ENCODE assay signal across 13 cellular contexts in genomic region chr20:24871429-24872213, GRCh38.
"Had no signal": no experiment of that assay in that cellular context is flagged by ENCODE, and none has a peak within 500 bp of the region (broad histone marks: within the 10 kb centered on the region; RNA-seq: fewer than 3 reads in every experiment).

No MANE protein-coding gene starts in this region.

- H3K27ac ChIP-seq: adrenal gland, colonic mucosa, heart right ventricle, right atrium auricular region, tibial nerve had no signal

- H3K27ac Mint-ChIP-seq: mesothelial cell of epicardium, T-helper 17 cell had no signal

- H3K4me1 Mint-ChIP-seq: mesothelial cell of epicardium had no signal

- H3K9me3 Mint-ChIP-seq: mesothelial cell of epicardium had no signal

- H3K36me3 Mint-ChIP-seq: mesothelial cell of epicardium had no signal

- H3K4me3 Mint-ChIP-seq: mesothelial cell of epicardium, T-helper 17 cell had no signal

- H3K36me3 ChIP-seq: adrenal gland, colonic mucosa, heart right ventricle, right atrium auricular region, tibial nerve had no signal

- DNase-seq: activated CD4-positive, alpha-beta T cell treated with anti-CD3 and anti-CD28 coated beads, Interleukin-2, amount 50 U/mL, for 1 hour; activated naive CD4-positive, alpha-beta T cell treated with anti-CD3 and anti-CD28 coated beads, Interleukin-2, amount 50 U/mL, for 16 hours; adrenal gland; colonic mucosa; foreskin melanocyte; heart right ventricle; islet precursor cell; left ventricle myocardium superior; T-helper 17 cell had no signal

- H3K9me3 ChIP-seq: adrenal gland, colonic mucosa, heart right ventricle, right atrium auricular region, tibial nerve had no signal

- H3K4me1 ChIP-seq: adrenal gland, colonic mucosa, heart right ventricle, right atrium auricular region, tibial nerve had no signal

- H3K27me3 ChIP-seq: colonic mucosa, right atrium auricular region, tibial nerve had no signal

- H3K4me3 ChIP-seq: adrenal gland, colonic mucosa, heart right ventricle, right atrium auricular region, smooth muscle cell, tibial nerve had no signal
